14 cellular contexts compared by ENCODE assay signal in the genomic region with DNA sequence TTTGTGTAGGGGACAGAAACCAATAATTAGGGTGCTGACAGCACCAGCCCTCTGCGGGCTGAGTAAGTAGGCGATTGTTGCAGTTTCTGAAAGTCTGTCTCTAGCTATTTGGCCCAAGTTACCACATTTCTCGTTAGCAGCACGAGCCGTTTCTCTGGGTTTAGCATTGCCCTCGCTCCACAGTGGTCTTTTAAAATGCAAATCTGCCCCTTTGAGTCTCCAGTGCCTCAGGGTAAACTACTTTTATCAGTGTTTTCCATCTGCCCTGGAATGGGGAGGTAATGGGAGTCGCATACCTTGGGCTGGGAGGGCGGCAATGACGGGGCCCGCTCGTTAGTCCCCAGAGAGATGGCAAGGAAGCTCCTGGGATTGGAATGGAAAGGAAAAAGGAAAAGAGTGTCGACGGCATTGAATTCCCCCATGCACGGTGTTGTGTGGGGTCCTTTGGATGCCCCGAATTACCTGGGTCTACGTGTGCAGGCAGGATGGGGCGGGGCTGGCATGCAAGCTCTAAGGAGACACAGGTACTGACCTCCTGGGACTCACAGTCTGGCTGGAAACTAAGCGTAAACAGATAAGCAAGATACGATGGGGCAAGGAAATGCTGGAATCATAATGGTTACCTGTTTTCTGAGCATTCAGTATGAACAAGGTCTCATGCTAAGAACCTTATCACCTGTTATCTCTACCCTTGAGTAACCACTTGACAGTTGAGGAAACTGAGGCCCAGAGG.
DNase-seq lines count a peak whose midpoint lies in the region; ATAC-seq, FAIRE-seq and TF ChIP-seq lines count a peak whose summit lies in the region.
"Had no signal": no experiment of that assay in that cellular context is flagged by ENCODE, and none has a peak within 500 bp of the region (broad histone marks: within the 10 kb centered on the region; RNA-seq: fewer than 3 reads in every experiment).

No MANE protein-coding gene starts in this region.

- no peak for TF ChIP-seq CTCF in A549 (IDR thresholded peaks at IDR 0.05)
- no peak for TF ChIP-seq CTCF in HEK293 (tag by site-specific recombination; IDR thresholded peaks at IDR 0.05)
- no peak for TF ChIP-seq CTCF in OCI-LY7 (conservative IDR thresholded peaks at IDR 0.05; ENCODE audit: low read length)

- intact Hi-C loops in OCI-LY7 (cut with micrococcal nuclease; ENCODE audit: unreplicated experiment) = no loop called here

- BruUV-seq in OCI-LY7 (replicated peaks; lab: Mats Ljungman, UMichigan) = no TSS peak

- H3K9me3 ChIP-seq in A549 (peaks cover 4% of the 10 kb centered on the region; the same call in 1 of the 3 replicates), HEK293 (ENCODE audit: control insufficient read depth, insufficient read depth, low read depth, low read length) (no peaks in the 10 kb centered on the region), adipocyte (ENCODE audit: control insufficient read depth, low read length) (peaks cover 6% of the 10 kb centered on the region), OCI-LY7 (ENCODE audit: low read length) (no peaks in the 10 kb centered on the region)

- H3K9ac ChIP-seq in adipocyte (ENCODE audit: low read length) = peak overlapping the region; percentile 63

- H3K27ac ChIP-seq in A549 (peak overlapping the region; percentile 86 to 87), HEK293 (ENCODE audit: extremely low read depth, low read depth, low read length) (no peak overlapping the region), OCI-LY7 (ENCODE audit: low read depth, low read length, poor library complexity, severe bottlenecking) (no peak overlapping the region)

- H3K27ac Mint-ChIP-seq in natural killer cell treated with Interleukin-12 subunit alpha and Interleukin-12 subunit beta and Interleukin-15 and Interleukin-18, amount 100 ng/mL, for 72 hours = no peak overlapping the region
- H3K27ac Mint-ChIP-seq: activated CD4-positive, alpha-beta memory T cell treated with anti-CD3 and anti-CD28 coated beads, Interleukin-2, amount 10 ng/mL, durations not matched to agents 7 days and 5 days; T-helper 1 cell treated with Interleukin-12 subunit alpha and Interleukin-12 subunit beta and Interleukin-4 antibody, amounts not matched to agents 30 μg/mL and 1 μg/mL, for 36 hours had no signal

- H3K9me2 ChIP-seq in OCI-LY7 (ENCODE audit: insufficient read depth, low read length) = no peaks in the 10 kb centered on the region

- H3K4me1 ChIP-seq in A549 (peaks cover 31% of the 10 kb centered on the region), HEK293 (ENCODE audit: control insufficient read depth, insufficient read depth, low read length) (peaks cover 6% of the 10 kb centered on the region; the same call in 1 of the 2 replicates), adipocyte (ENCODE audit: control insufficient read depth, insufficient read depth, low read length) (peaks cover 40% of the 10 kb centered on the region), OCI-LY7 (ENCODE audit: insufficient read depth, low read length, poor library complexity, severe bottlenecking) (no peaks in the 10 kb centered on the region)

- H3K27me3 ChIP-seq in adipocyte (replicated peaks; ENCODE audit: control insufficient read depth, insufficient read depth, low read length) = no peaks in the 10 kb centered on the region

- H3K36me3 Mint-ChIP-seq in natural killer cell treated with Interleukin-12 subunit alpha and Interleukin-12 subunit beta and Interleukin-15 and Interleukin-18, amount 100 ng/mL, for 72 hours = no peaks in the 10 kb centered on the region

- ATAC-seq in A549 = peak; percentile 41 to 62
- ATAC-seq in natural killer cell treated with Interleukin-12 subunit alpha and Interleukin-12 subunit beta and Interleukin-15 and Interleukin-18, amount 100 ng/mL, for 72 hours = no peak
- ATAC-seq: left lobe of liver had no signal

- CTCF ChIA-PET in A549 (lab: Yijun Ruan, JAX) (interaction anchor here (0.8 to 1.2 kb wide), 5 partner anchors 40 to 149 kb away, joined by 3 to 4 read pairs (median 3); partner anchors contain the start of gene MED13L), HEK293 (lab: Yijun Ruan, JAX) (interaction anchor here (0.6 to 1.8 kb wide), 2 partner anchors 105 to 173 kb away, joined by 5 read pairs; no protein-coding TSS in a partner anchor), OCI-LY7 (lab: Charles Lee; ENCODE audit: unreplicated experiment) (no interaction called here)

- H3K79me2 ChIP-seq in OCI-LY7 (ENCODE audit: insufficient read depth, low read depth, low read length) = no peaks in the 10 kb centered on the region

- peaks cover 0 to 7% of the 10 kb centered on the region in 2 donors for H3K27me3 Mint-ChIP-seq in natural killer cell treated with Interleukin-12 subunit alpha and Interleukin-12 subunit beta and Interleukin-15 and Interleukin-18, amount 100 ng/mL, for 72 hours
- H3K27me3 Mint-ChIP-seq: activated CD4-positive, alpha-beta memory T cell treated with anti-CD3 and anti-CD28 coated beads, Interleukin-2, amount 10 ng/mL, durations not matched to agents 7 days and 5 days had no signal

- H3K36me3 ChIP-seq in HEK293 (ENCODE audit: control insufficient read depth in 2 of 2, insufficient read depth in 1 of 2, low read length in 2 of 2) (no peaks in the 10 kb centered on the region), adipocyte (ENCODE audit: control insufficient read depth, insufficient read depth, low read length, severe bottlenecking) (no peaks in the 10 kb centered on the region), OCI-LY7 (ENCODE audit: insufficient read depth, low read length) (no peaks in the 10 kb centered on the region)

- peaks cover 0 to 3% of the 10 kb centered on the region in 2 donors for H3K4me1 Mint-ChIP-seq in natural killer cell treated with Interleukin-12 subunit alpha and Interleukin-12 subunit beta and Interleukin-15 and Interleukin-18, amount 100 ng/mL, for 72 hours (ENCODE audit: low read depth in 2 of 2)
- H3K4me1 Mint-ChIP-seq: activated CD4-positive, alpha-beta memory T cell treated with anti-CD3 and anti-CD28 coated beads, Interleukin-2, amount 10 ng/mL, durations not matched to agents 7 days and 5 days had no signal

- H4K20me1 ChIP-seq in OCI-LY7 (ENCODE audit: insufficient read depth, low read length) = no peaks in the 10 kb centered on the region

- no peaks in the 10 kb centered on the region for H3K9me3 Mint-ChIP-seq in natural killer cell treated with Interleukin-12 subunit alpha and Interleukin-12 subunit beta and Interleukin-15 and Interleukin-18, amount 100 ng/mL, for 72 hours
- H3K9me3 Mint-ChIP-seq: activated CD4-positive, alpha-beta memory T cell treated with anti-CD3 and anti-CD28 coated beads, Interleukin-2, amount 10 ng/mL, durations not matched to agents 7 days and 5 days; T-helper 1 cell treated with Interleukin-12 subunit alpha and Interleukin-12 subunit beta and Interleukin-4 antibody, amounts not matched to agents 30 μg/mL and 1 μg/mL, for 36 hours had no signal

- H3K4me3 ChIP-seq in A549 (no peak overlapping the region), HEK293 (ENCODE audit: low read depth, low read length) (no peak overlapping the region), adipocyte (ENCODE audit: low read length) (no peak overlapping the region), OCI-LY7 (ENCODE audit: low read depth, low read length, poor library complexity, severe bottlenecking) (no peak overlapping the region)

- POLR2A ChIA-PET in A549 (lab: Yijun Ruan, JAX) (interaction anchor here (1.1 kb wide), 1 partner anchor 149 kb away, joined by 4 read pairs; no protein-coding TSS in a partner anchor), HEK293 (lab: Yijun Ruan, JAX) (interaction anchor here (0.8 to 1.1 kb wide), 3 partner anchors 21 to 175 kb away, joined by 3 to 5 read pairs (median 3); no protein-coding TSS in a partner anchor), OCI-LY7 (lab: Charles Lee) (interaction anchor here (0.7 kb wide), 1 partner anchor 416 kb away, joined by 4 read pairs; no protein-coding TSS in a partner anchor)

- DNase-seq in A549 (ENCODE audit: low read depth in 1 of 2, low spot score in 1 of 2) (peak; percentile 23 to 80), adipocyte (ENCODE audit: low read depth) (no peak), islet precursor cell (peak; percentile 99), hippocampal formation (lab: John Stamatoyannopoulos, UW) (no peak), cortex of kidney (lab: John Stamatoyannopoulos, UW) (no peak), OCI-LY7 (ENCODE audit: low spot score) (no peak)
- no peak for DNase-seq in natural killer cell treated with Interleukin-12 subunit alpha and Interleukin-12 subunit beta and Interleukin-15 and Interleukin-18, amount 100 ng/mL, for 72 hours (ENCODE audit: low spot score)
- DNase-seq: activated CD4-positive, alpha-beta memory T cell treated with anti-CD3 and anti-CD28 coated beads, Interleukin-2, amount 10 ng/mL, durations not matched to agents 7 days and 5 days; activated naive CD4-positive, alpha-beta T cell treated with Interleukin-2 at 50 U/mL for 16 hours; NCI-H1694; NK-92 treated with Interleukin-12 subunit alpha and Interleukin-12 subunit beta, amount 100 ng/mL, for 24 hours had no signal

- TF ChIP-seq POLR2A in A549 (IDR thresholded peaks at IDR 0.05; ENCODE audit: low read length) = no peak

- WGBS in A549 (ENCODE audit: missing lambda C conversion rate) = 18% methylated on average over 19 of the region's 19 CpGs

- peak in 1 of 2 experiments; percentile 25; a peak in 2 of 5 replicates for TF ChIP-seq RAD21 in A549 (conservative IDR thresholded peaks at IDR 0.05 in 1 of 2, IDR thresholded peaks at IDR 0.05 in 1 of 2)

- no peak overlapping the region for H2AFZ ChIP-seq in OCI-LY7 (ENCODE audit: low read length)

- TF ChIP-seq EP300 in A549 (IDR thresholded peaks at IDR 0.05) = no peak

- no peak overlapping the region for H3K4me3 Mint-ChIP-seq in natural killer cell treated with Interleukin-12 subunit alpha and Interleukin-12 subunit beta and Interleukin-15 and Interleukin-18, amount 100 ng/mL, for 72 hours
- H3K4me3 Mint-ChIP-seq: activated CD4-positive, alpha-beta memory T cell treated with anti-CD3 and anti-CD28 coated beads, Interleukin-2, amount 10 ng/mL, durations not matched to agents 7 days and 5 days; T-helper 1 cell treated with Interleukin-12 subunit alpha and Interleukin-12 subunit beta and Interleukin-4 antibody, amounts not matched to agents 30 μg/mL and 1 μg/mL, for 36 hours had no signal

- H3K4me2 ChIP-seq in A549 (peak overlapping the region; percentile 78), OCI-LY7 (ENCODE audit: low read length) (no peak overlapping the region)

- FAIRE-seq in A549 (lab: Jason Lieb, UNC) = no peak

TF ChIP-seq in A549, 52 proteins besides CTCF, POLR2A, EP300 and RAD21 (continues in another document):
- 0 out of 2 replicates have a peak, but pooled peaks have one; percentile 4 for TF ChIP-seq RFX5 (IDR thresholded peaks at IDR 0.05)
- no peak for TF ChIP-seq SMC3 (IDR thresholded peaks at IDR 0.05)
- peak; percentile 97 for TF ChIP-seq GATA3 (IDR thresholded peaks at IDR 0.05; ENCODE audit: borderline replicate concordance)

TF ChIP-seq in HEK293, 187 proteins besides CTCF, POLR2A, EP300 and RAD21 (continues in another document):
- peak; percentile 55; the same call in 1 of the 2 replicates for TF ChIP-seq ZFP69B (tag by site-specific recombination; IDR thresholded peaks at IDR 0.05)

Comparison
In these comparisons a context has a peak if more than half of its experiments do, and no peak if none do; other contexts are left out.
1. ATAC-seq: peak in A549 (2 of 2); none in natural killer cell treated with Interleukin-12 subunit alpha and Interleukin-12 subunit beta and Interleukin-15 and Interleukin-18, amount 100 ng/mL, for 72 hours (0 of 2).
2. DNase-seq: peak in A549 (2 of 2) and islet precursor cell (single experiment); none in adipocyte (single experiment), natural killer cell treated with Interleukin-12 subunit alpha and Interleukin-12 subunit beta and Interleukin-15 and Interleukin-18, amount 100 ng/mL, for 72 hours (single experiment), hippocampal formation (0 of 2), cortex of kidney (single experiment) and OCI-LY7 (single experiment).
3. H3K27ac ChIP-seq: peak in A549 (2 of 2); none in HEK293 (single experiment) and OCI-LY7 (single experiment).
4. Of the 5 proteins assayed by ChIP-seq in both HEK293 and A549: peak only in HEK293: none; only in A549: PBX3; in both: none; in neither: 4.